In the genomic region with DNA sequence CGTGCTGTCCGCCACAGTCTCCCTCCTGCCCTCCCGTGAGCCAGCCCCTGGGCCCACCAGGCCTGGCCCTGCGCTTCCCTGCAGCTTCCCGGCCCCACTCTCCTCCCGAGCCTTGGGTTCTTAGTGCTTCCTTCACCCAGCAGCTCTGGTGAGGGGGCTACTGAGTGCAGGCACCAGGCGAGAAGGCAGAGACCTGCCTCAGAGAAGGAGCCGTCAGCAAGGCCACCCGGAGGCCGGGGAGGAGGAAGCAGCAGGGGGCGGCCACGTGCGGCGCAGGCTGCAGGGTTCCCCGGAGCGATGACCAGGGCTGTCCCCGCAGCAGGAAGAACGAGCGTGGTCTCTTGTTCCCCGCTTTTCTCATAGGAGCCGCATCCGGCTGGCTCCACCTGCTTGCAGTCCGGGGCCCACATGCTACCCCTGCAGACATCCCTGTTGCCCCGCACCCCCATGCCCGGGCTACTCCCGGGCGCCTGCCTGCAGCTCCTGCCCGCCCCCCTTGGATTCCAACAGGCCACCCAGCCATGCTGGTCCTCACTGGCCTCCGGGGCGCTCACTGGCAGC, we compare ENCODE assay signal across 1 cellular context.
A peak's percentile ranks its signal among the peaks of the same experiment; 100 is the strongest.
TF ChIP-seq lines count a peak whose summit lies in the region.

No MANE protein-coding gene starts in this region.

TF ChIP-seq in HepG2, 621 proteins besides CTCF, POLR2A, EP300 and RAD21 (continues in another document):
- TF ChIP-seq BCL6 (CRISPR knock-in tag; IDR thresholded peaks at IDR 0.05) (no peak; the same call in 1 of the 2 replicates), ZBTB7A (CRISPR knock-in tag; IDR thresholded peaks at IDR 0.05) (peak; percentile 80), MAZ (IDR thresholded peaks at IDR 0.05; ENCODE audit: borderline replicate concordance, low read depth, low read length) (0 out of 2 replicates have a peak, but pooled peaks have one; percentile 30), MAZ (CRISPR knock-in tag; IDR thresholded peaks at IDR 0.05; ENCODE audit: low read depth) (peak; percentile 58; the same call in 1 of the 2 replicates), ZNF567 (CRISPR knock-in tag; IDR thresholded peaks at IDR 0.05; ENCODE audit: borderline replicate concordance) (no peak), KLF16 (CRISPR knock-in tag; IDR thresholded peaks at IDR 0.05) (peak in 1 of 2 experiments; percentile 60; a peak in 1 of 4 replicates), ZNF343 (CRISPR knock-in tag; IDR thresholded peaks at IDR 0.05) (peak; percentile 71; the same call in 1 of the 2 replicates), ZNF780A (CRISPR knock-in tag; IDR thresholded peaks at IDR 0.05) (no peak), FLYWCH1 (CRISPR knock-in tag; IDR thresholded peaks at IDR 0.05) (peak; percentile 91; the same call in 1 of the 2 replicates), TBX2 (CRISPR knock-in tag; IDR thresholded peaks at IDR 0.05; ENCODE audit: borderline replicate concordance) (peak; percentile 69; the same call in 1 of the 2 replicates), FOSL2 (CRISPR knock-in tag; IDR thresholded peaks at IDR 0.05) (no peak), SNAPC2 (CRISPR knock-in tag; IDR thresholded peaks at IDR 0.05) (no peak), SMC3 (IDR thresholded peaks at IDR 0.05; ENCODE audit: low read length) (no peak), IRF2 (CRISPR knock-in tag; IDR thresholded peaks at IDR 0.05) (0 out of 2 replicates have a peak, but pooled peaks have one; percentile 28), ZNF850 (CRISPR knock-in tag; conservative IDR thresholded peaks at IDR 0.05) (no peak), HNF4G (IDR thresholded peaks at IDR 0.05; ENCODE audit: borderline replicate concordance, low read depth, low read length) (no peak), HNF4G (CRISPR knock-in tag; IDR thresholded peaks at IDR 0.05; ENCODE audit: borderline replicate concordance, low read depth) (no peak), ZNF678 (CRISPR knock-in tag; IDR thresholded peaks at IDR 0.05) (0 out of 2 replicates have a peak, but pooled peaks have one; percentile 50), ZNF20 (CRISPR knock-in tag; IDR thresholded peaks at IDR 0.05) (no peak), WIZ (CRISPR knock-in tag; IDR thresholded peaks at IDR 0.05) (no peak), ZNF335 (CRISPR knock-in tag; IDR thresholded peaks at IDR 0.05) (no peak), EZH2 (conservative IDR thresholded peaks at IDR 0.05; ENCODE audit: low read depth, low read length) (no peak), RXRA (CRISPR knock-in tag; IDR thresholded peaks at IDR 0.05) (peak; percentile 69; the same call in 1 of the 2 replicates), SOX13 (IDR thresholded peaks at IDR 0.05) (no peak), SOX13 (CRISPR knock-in tag; conservative IDR thresholded peaks at IDR 0.05 in 1 of 2, IDR thresholded peaks at IDR 0.05 in 1 of 2) (no peak), ZBTB7B (CRISPR knock-in tag; IDR thresholded peaks at IDR 0.05) (no peak), PRPF4 (IDR thresholded peaks at IDR 0.05; ENCODE audit: low read depth, low read length, poor library complexity, severe bottlenecking) (no peak), TP53 (CRISPR knock-in tag; conservative IDR thresholded peaks at IDR 0.05) (no peak), ELF4 (CRISPR knock-in tag; IDR thresholded peaks at IDR 0.05; ENCODE audit: borderline replicate concordance) (no peak), BHLHE40 (IDR thresholded peaks at IDR 0.05; ENCODE audit: low read length) (peak; percentile 70; the same call in 1 of the 2 replicates), CAMTA2 (CRISPR knock-in tag; IDR thresholded peaks at IDR 0.05; ENCODE audit: borderline replicate concordance) (no peak), PCBP2 (optimal IDR thresholded peaks at IDR 0.05; ENCODE audit: low read depth, low read length, poor library complexity, severe bottlenecking) (no peak), ARNT2 (CRISPR knock-in tag; IDR thresholded peaks at IDR 0.05; ENCODE audit: low read depth) (peak; percentile 56; the same call in 1 of the 2 replicates), ZNF234 (CRISPR knock-in tag; conservative IDR thresholded peaks at IDR 0.05) (no peak), SIX4 (CRISPR knock-in tag; IDR thresholded peaks at IDR 0.05) (no peak), ERF (CRISPR knock-in tag; IDR thresholded peaks at IDR 0.05) (peak; percentile 79), ZNF816 (CRISPR knock-in tag; IDR thresholded peaks at IDR 0.05; ENCODE audit: borderline replicate concordance) (no peak; the same call in 1 of the 2 replicates), PAX8 (CRISPR knock-in tag; IDR thresholded peaks at IDR 0.05; ENCODE audit: borderline replicate concordance) (no peak), NR2F6 (IDR thresholded peaks at IDR 0.05) (no peak), NR2F6 (CRISPR knock-in tag; IDR thresholded peaks at IDR 0.05) (peak; percentile 56; the same call in 1 of the 2 replicates), HHEX (CRISPR knock-in tag; IDR thresholded peaks at IDR 0.05) (no peak), ZSCAN12 (CRISPR knock-in tag; IDR thresholded peaks at IDR 0.05) (peak; percentile 91), HMGA1 (CRISPR knock-in tag; conservative IDR thresholded peaks at IDR 0.05) (no peak), ZFP90 (CRISPR knock-in tag; IDR thresholded peaks at IDR 0.05; ENCODE audit: borderline replicate concordance) (peak; percentile 83), YEATS2 (CRISPR knock-in tag; IDR thresholded peaks at IDR 0.05; ENCODE audit: borderline replicate concordance) (peak; percentile 45; the same call in 1 of the 2 replicates), TSC22D2 (CRISPR knock-in tag; IDR thresholded peaks at IDR 0.05; ENCODE audit: borderline replicate concordance) (0 out of 2 replicates have a peak, but pooled peaks have one; percentile 55), SALL2 (CRISPR knock-in tag; IDR thresholded peaks at IDR 0.05) (no peak), ZNF451 (CRISPR knock-in tag; IDR thresholded peaks at IDR 0.05) (peak; percentile 82; the same call in 1 of the 2 replicates)
- TF ChIP-seq, protein P1, sequence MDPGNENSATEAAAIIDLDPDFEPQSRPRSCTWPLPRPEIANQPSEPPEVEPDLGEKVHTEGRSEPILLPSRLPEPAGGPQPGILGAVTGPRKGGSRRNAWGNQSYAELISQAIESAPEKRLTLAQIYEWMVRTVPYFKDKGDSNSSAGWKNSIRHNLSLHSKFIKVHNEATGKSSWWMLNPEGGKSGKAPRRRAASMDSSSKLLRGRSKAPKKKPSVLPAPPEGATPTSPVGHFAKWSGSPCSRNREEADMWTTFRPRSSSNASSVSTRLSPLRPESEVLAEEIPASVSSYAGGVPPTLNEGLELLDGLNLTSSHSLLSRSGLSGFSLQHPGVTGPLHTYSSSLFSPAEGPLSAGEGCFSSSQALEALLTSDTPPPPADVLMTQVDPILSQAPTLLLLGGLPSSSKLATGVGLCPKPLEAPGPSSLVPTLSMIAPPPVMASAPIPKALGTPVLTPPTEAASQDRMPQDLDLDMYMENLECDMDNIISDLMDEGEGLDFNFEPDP (CRISPR knock-in tag; conservative IDR thresholded peaks at IDR 0.05): 0 out of 2 replicates have a peak, but pooled peaks have one; percentile 55
- TF ChIP-seq, protein P2, sequence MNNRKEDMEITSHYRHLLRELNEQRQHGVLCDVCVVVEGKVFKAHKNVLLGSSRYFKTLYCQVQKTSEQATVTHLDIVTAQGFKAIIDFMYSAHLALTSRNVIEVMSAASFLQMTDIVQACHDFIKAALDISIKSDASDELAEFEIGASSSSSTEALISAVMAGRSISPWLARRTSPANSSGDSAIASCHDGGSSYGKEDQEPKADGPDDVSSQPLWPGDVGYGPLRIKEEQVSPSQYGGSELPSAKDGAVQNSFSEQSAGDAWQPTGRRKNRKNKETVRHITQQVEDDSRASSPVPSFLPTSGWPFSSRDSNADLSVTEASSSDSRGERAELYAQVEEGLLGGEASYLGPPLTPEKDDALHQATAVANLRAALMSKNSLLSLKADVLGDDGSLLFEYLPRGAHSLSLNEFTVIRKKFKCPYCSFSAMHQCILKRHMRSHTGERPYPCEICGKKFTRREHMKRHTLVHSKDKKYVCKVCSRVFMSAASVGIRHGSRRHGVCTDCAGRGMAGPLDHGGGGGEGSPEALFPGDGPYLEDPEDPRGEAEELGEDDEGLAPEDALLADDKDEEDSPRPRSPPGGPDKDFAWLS (CRISPR knock-in tag; IDR thresholded peaks at IDR 0.05; ENCODE audit: borderline replicate concordance): no peak
- TF ChIP-seq, protein P3, sequence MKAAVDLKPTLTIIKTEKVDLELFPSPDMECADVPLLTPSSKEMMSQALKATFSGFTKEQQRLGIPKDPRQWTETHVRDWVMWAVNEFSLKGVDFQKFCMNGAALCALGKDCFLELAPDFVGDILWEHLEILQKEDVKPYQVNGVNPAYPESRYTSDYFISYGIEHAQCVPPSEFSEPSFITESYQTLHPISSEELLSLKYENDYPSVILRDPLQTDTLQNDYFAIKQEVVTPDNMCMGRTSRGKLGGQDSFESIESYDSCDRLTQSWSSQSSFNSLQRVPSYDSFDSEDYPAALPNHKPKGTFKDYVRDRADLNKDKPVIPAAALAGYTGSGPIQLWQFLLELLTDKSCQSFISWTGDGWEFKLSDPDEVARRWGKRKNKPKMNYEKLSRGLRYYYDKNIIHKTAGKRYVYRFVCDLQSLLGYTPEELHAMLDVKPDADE (CRISPR knock-in tag; IDR thresholded peaks at IDR 0.05): 0 out of 2 replicates have a peak, but pooled peaks have one; percentile 50
- TF ChIP-seq, protein P4, sequence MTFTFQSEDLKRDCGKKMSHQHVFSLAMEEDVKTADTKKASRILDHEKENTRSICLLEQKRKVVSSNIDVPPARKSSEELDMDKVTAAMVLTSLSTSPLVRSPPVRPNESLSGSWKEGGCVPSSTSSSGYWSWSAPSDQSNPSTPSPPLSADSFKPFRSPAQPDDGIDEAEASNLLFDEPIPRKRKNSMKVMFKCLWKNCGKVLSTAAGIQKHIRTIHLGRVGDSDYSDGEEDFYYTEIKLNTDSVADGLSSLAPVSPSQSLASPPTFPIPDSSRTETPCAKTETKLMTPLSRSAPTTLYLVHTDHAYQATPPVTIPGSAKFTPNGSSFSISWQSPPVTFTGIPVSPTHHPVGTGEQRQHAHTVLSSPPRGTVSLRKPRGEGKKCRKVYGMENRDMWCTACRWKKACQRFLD (CRISPR knock-in tag; IDR thresholded peaks at IDR 0.05; ENCODE audit: borderline replicate concordance): peak; percentile 59; the same call in 1 of the 2 replicates
- TF ChIP-seq, protein P5, sequence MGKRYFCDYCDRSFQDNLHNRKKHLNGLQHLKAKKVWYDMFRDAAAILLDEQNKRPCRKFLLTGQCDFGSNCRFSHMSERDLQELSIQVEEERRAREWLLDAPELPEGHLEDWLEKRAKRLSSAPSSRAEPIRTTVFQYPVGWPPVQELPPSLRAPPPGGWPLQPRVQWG (CRISPR knock-in tag; IDR thresholded peaks at IDR 0.05; ENCODE audit: borderline replicate concordance, low read depth): no peak
- TF ChIP-seq, protein P6, sequence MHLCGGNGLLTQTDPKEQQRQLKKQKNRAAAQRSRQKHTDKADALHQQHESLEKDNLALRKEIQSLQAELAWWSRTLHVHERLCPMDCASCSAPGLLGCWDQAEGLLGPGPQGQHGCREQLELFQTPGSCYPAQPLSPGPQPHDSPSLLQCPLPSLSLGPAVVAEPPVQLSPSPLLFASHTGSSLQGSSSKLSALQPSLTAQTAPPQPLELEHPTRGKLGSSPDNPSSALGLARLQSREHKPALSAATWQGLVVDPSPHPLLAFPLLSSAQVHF (CRISPR knock-in tag; IDR thresholded peaks at IDR 0.05): no peak; the same call in 1 of the 2 replicates
- TF ChIP-seq, protein P7, sequence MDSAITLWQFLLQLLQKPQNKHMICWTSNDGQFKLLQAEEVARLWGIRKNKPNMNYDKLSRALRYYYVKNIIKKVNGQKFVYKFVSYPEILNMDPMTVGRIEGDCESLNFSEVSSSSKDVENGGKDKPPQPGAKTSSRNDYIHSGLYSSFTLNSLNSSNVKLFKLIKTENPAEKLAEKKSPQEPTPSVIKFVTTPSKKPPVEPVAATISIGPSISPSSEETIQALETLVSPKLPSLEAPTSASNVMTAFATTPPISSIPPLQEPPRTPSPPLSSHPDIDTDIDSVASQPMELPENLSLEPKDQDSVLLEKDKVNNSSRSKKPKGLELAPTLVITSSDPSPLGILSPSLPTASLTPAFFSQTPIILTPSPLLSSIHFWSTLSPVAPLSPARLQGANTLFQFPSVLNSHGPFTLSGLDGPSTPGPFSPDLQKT (CRISPR knock-in tag; IDR thresholded peaks at IDR 0.05; ENCODE audit: borderline replicate concordance): no peak; the same call in 1 of the 2 replicates
- TF ChIP-seq, protein P8, sequence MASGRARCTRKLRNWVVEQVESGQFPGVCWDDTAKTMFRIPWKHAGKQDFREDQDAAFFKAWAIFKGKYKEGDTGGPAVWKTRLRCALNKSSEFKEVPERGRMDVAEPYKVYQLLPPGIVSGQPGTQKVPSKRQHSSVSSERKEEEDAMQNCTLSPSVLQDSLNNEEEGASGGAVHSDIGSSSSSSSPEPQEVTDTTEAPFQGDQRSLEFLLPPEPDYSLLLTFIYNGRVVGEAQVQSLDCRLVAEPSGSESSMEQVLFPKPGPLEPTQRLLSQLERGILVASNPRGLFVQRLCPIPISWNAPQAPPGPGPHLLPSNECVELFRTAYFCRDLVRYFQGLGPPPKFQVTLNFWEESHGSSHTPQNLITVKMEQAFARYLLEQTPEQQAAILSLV (CRISPR knock-in tag; IDR thresholded peaks at IDR 0.05; ENCODE audit: borderline replicate concordance): no peak
- TF ChIP-seq, protein P9, sequence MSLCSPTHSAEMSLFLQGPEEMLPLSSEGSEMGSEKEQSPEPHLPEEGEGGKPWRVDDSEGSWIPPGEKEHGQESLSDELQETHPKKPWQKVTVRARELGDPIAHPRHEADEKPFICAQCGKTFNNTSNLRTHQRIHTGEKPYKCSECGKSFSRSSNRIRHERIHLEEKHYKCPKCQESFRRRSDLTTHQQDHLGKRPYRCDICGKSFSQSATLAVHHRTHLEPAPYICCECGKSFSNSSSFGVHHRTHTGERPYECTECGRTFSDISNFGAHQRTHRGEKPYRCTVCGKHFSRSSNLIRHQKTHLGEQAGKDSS (CRISPR knock-in tag; IDR thresholded peaks at IDR 0.05; ENCODE audit: borderline replicate concordance, low read depth): 0 out of 2 replicates have a peak, but pooled peaks have one; percentile 26
- TF ChIP-seq, protein P10, sequence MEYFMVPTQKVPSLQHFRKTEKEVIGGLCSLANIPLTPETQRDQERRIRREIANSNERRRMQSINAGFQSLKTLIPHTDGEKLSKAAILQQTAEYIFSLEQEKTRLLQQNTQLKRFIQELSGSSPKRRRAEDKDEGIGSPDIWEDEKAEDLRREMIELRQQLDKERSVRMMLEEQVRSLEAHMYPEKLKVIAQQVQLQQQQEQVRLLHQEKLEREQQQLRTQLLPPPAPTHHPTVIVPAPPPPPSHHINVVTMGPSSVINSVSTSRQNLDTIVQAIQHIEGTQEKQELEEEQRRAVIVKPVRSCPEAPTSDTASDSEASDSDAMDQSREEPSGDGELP (IDR thresholded peaks at IDR 0.05; ENCODE audit: borderline replicate concordance, low read depth): no peak
- TF ChIP-seq, protein P11, sequence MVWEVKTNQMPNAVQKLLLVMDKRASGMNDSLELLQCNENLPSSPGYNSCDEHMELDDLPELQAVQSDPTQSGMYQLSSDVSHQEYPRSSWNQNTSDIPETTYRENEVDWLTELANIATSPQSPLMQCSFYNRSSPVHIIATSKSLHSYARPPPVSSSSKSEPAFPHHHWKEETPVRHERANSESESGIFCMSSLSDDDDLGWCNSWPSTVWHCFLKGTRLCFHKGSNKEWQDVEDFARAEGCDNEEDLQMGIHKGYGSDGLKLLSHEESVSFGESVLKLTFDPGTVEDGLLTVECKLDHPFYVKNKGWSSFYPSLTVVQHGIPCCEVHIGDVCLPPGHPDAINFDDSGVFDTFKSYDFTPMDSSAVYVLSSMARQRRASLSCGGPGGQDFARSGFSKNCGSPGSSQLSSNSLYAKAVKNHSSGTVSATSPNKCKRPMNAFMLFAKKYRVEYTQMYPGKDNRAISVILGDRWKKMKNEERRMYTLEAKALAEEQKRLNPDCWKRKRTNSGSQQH (CRISPR knock-in tag; IDR thresholded peaks at IDR 0.05; ENCODE audit: low read depth): no peak
